In genomic region chr13:27076411-27076810, GRCh38 we compare ENCODE assay signal across 1 cellular context.
TF ChIP-seq lines count a peak whose summit lies in the region.

No MANE protein-coding gene starts in this region.

TF ChIP-seq in SK-N-SH, 30 proteins besides CTCF, POLR2A, EP300 and RAD21 (continued from another document):
- no peak for TF ChIP-seq RXRA (IDR thresholded peaks at IDR 0.05; ENCODE audit: borderline replicate concordance, low read depth)
- TF ChIP-seq TCF12 (IDR thresholded peaks at IDR 0.05), result peak; percentile 44; the same call in 1 of the 2 replicates
- TF ChIP-seq PBX3 (IDR thresholded peaks at IDR 0.05), result peak; percentile 28; the same call in 1 of the 2 replicates
- no peak for TF ChIP-seq GATA2 (CRISPR knock-in tag; IDR thresholded peaks at IDR 0.05)
